Comparison of ENCODE assay signal across 19 cellular contexts in genomic region chr11:73878771-73879170, GRCh38. TPM values are rescaled to one million over a fixed set of nuclear protein-coding genes. Genes with fewer than 3 reads are reported as not detected.
DNase-seq lines count a peak whose midpoint lies in the region; FAIRE-seq lines count a peak whose summit lies in the region.
"Had no signal": no experiment of that assay in that cellular context is flagged by ENCODE, and none has a peak within 500 bp of the region (broad histone marks: within the 10 kb centered on the region; RNA-seq: fewer than 3 reads in every experiment).

No MANE protein-coding gene starts in this region.

- H2AK5ac ChIP-seq in mesendoderm (ENCODE audit: low read length) = no peak overlapping the region

- no peaks in the 10 kb centered on the region for H3K27me3 Mint-ChIP-seq in activated T-cell treated with anti-CD3 and anti-CD28 coated beads, Interleukin-2, amount 50 U/mL, for 24 hours
- H3K27me3 Mint-ChIP-seq in activated naive CD8-positive, alpha-beta T cell treated with anti-CD3 and anti-CD28 coated beads for 36 hours = no peaks in the 10 kb centered on the region

- DNase-seq in activated T-cell treated with anti-CD3 and anti-CD28 coated beads, Interleukin-2, amount 50 U/mL, for 24 hours = no peak
- DNase-seq in activated T-cell treated with anti-CD3 and anti-CD28 coated beads for 4 hours = no peak
- no peak for DNase-seq in activated naive CD8-positive, alpha-beta T cell treated with anti-CD3 and anti-CD28 coated beads for 36 hours
- no peak for DNase-seq in mesendoderm
- no peak for DNase-seq in iPS-NIHi11 (ENCODE audit: low spot score)
- DNase-seq in GM19239 (ENCODE audit: insufficient read length, low spot score) = no peak
- no peak for DNase-seq in stimulated activated CD4-positive, alpha-beta T cell treated with anti-CD3 and anti-CD28 coated beads, Interleukin-4, amount 100 ng/mL, for 4 hours
- DNase-seq: DMS153, GDM1, GM23248, HCEC 1CT, MV-4-11, NCI-H1694 treated with DMSO at 0.1 percent for 48 hours, NCI-H2107, NCI-H510A, NCI-H748 treated with DMSO at 0.1 percent for 48 hours, Right ventricle myocardium superior had no signal

- 0 out of 2 replicates have a peak overlapping the region, but pooled peaks have one; percentile 93 for H3K4me3 ChIP-seq in HUES64 (ENCODE audit: low read length)
- H3K4me3 ChIP-seq in mesendoderm (ENCODE audit: low read length) = no peak overlapping the region
- H3K4me3 ChIP-seq: GM23248, K562 had no signal

- no CpG with 5 or more reads among the region's 1 CpG for WGBS in HUES64
- WGBS in mesendoderm (ENCODE audit: extremely low coverage, insufficient coverage, low lambda C conversion rate) = no CpG with 5 or more reads among the region's 1 CpG

- H3K4me2 ChIP-seq in mesendoderm (ENCODE audit: low read length) = no peak overlapping the region

- H3K79me2 ChIP-seq in mesendoderm (ENCODE audit: control insufficient read depth, insufficient read depth, low read length) = peaks cover 21% of the 10 kb centered on the region

- H3K18ac ChIP-seq in mesendoderm (ENCODE audit: low read length) = no peak overlapping the region

- no peaks in the 10 kb centered on the region for H3K9me3 ChIP-seq in HUES64 (ENCODE audit: insufficient read depth, low read depth, low read length)

- peaks cover 58% of the 10 kb centered on the region for H3K36me3 Mint-ChIP-seq in activated T-cell treated with anti-CD3 and anti-CD28 coated beads, Interleukin-2, amount 50 U/mL, for 24 hours (ENCODE audit: low read depth)
- H3K36me3 Mint-ChIP-seq in activated naive CD8-positive, alpha-beta T cell treated with anti-CD3 and anti-CD28 coated beads for 36 hours = peaks cover 34% of the 10 kb centered on the region

- no peak overlapping the region for H2BK120ac ChIP-seq in mesendoderm (ENCODE audit: low read depth, low read length)

- no peak overlapping the region for H2BK5ac ChIP-seq in mesendoderm (ENCODE audit: low read length)

- H3K9me3 Mint-ChIP-seq in activated T-cell treated with anti-CD3 and anti-CD28 coated beads, Interleukin-2, amount 50 U/mL, for 24 hours = no peaks in the 10 kb centered on the region
- H3K9me3 Mint-ChIP-seq in activated naive CD8-positive, alpha-beta T cell treated with anti-CD3 and anti-CD28 coated beads for 36 hours = no peaks in the 10 kb centered on the region

- H3K4me3 Mint-ChIP-seq in activated T-cell treated with anti-CD3 and anti-CD28 coated beads, Interleukin-2, amount 50 U/mL, for 24 hours = no peak overlapping the region
- H3K4me3 Mint-ChIP-seq in activated naive CD8-positive, alpha-beta T cell treated with anti-CD3 and anti-CD28 coated beads for 36 hours = peak overlapping the region; percentile 7

- H3K4me1 ChIP-seq in HUES64 (ENCODE audit: insufficient read depth, low read length) (peaks cover 15% of the 10 kb centered on the region; the same call in 1 of the 2 replicates), mesendoderm (ENCODE audit: control insufficient read depth, low read depth, low read length) (peaks cover 3% of the 10 kb centered on the region)

- H3K36me3 ChIP-seq in HUES64 (ENCODE audit: insufficient read depth, low read length) (peaks cover 31% of the 10 kb centered on the region), mesendoderm (ENCODE audit: control insufficient read depth, insufficient read depth, low read length) (no peaks in the 10 kb centered on the region)

- H3K4me1 Mint-ChIP-seq in activated T-cell treated with anti-CD3 and anti-CD28 coated beads, Interleukin-2, amount 50 U/mL, for 24 hours (ENCODE audit: low read depth) = peaks cover 39% of the 10 kb centered on the region
- peaks cover 30% of the 10 kb centered on the region for H3K4me1 Mint-ChIP-seq in activated naive CD8-positive, alpha-beta T cell treated with anti-CD3 and anti-CD28 coated beads for 36 hours

- no peak overlapping the region for H4K8ac ChIP-seq in mesendoderm (ENCODE audit: low read depth, low read length)

- H3K27ac ChIP-seq in HUES64 (ENCODE audit: low read depth, low read length) = no peak overlapping the region
- H3K27ac ChIP-seq in mesendoderm (ENCODE audit: low read depth, low read length) = no peak overlapping the region
- H3K27ac ChIP-seq: GM23248 had no signal

- H3K23ac ChIP-seq in mesendoderm (ENCODE audit: low read length) = no peak overlapping the region

- H3K4ac ChIP-seq in mesendoderm (ENCODE audit: low read depth, low read length) = no peak overlapping the region

- no peak for FAIRE-seq in GM19239 (lab: Jason Lieb, UNC)
- FAIRE-seq: K562 had no signal

- no peak overlapping the region for H4K5ac ChIP-seq in mesendoderm (ENCODE audit: low read length)

- H3K9ac ChIP-seq in HUES64 (ENCODE audit: low read depth, low read length) = no peak overlapping the region
- peak overlapping the region; percentile 15 for H3K9ac ChIP-seq in mesendoderm (ENCODE audit: low read length)
- H3K9ac ChIP-seq: GM23248 had no signal

- H3K27ac Mint-ChIP-seq in activated T-cell treated with anti-CD3 and anti-CD28 coated beads, Interleukin-2, amount 50 U/mL, for 24 hours = peak overlapping the region; percentile 1
- no peak overlapping the region for H3K27ac Mint-ChIP-seq in activated naive CD8-positive, alpha-beta T cell treated with anti-CD3 and anti-CD28 coated beads for 36 hours

- peaks cover 15% of the 10 kb centered on the region for H3K79me1 ChIP-seq in mesendoderm (ENCODE audit: low read length)

- H3K27me3 ChIP-seq in HUES64 (ENCODE audit: insufficient read depth, low read length) (no peaks in the 10 kb centered on the region), mesendoderm (ENCODE audit: insufficient read depth, low read length, poor library complexity) (no peaks in the 10 kb centered on the region)

- H3K56ac ChIP-seq in mesendoderm (ENCODE audit: low read length) = no peak overlapping the region

- H2BK15ac ChIP-seq in mesendoderm (replicated peaks; ENCODE audit: low read depth) = no peak overlapping the region

RNA-seq across cellular contexts. Expression of gene PAAF1, which starts 2.0 kb away (rescaled TPM):
- polyA plus RNA-seq in HUES64 (2013, experiment 1 of 2) = 13.2 TPM
- polyA plus RNA-seq in HUES64 (2013, experiment 2 of 2) = 22.6 TPM
- total RNA-seq in activated naive CD8-positive, alpha-beta T cell treated with anti-CD3 and anti-CD28 coated beads for 36 hours = 10 to 100 TPM; 33.6 to 33.8 TPM
- polyA plus RNA-seq in mesendoderm (2013, experiment 1 of 2) = 19.3 TPM
- 20.0 TPM for polyA plus RNA-seq in mesendoderm (2013, experiment 2 of 2)

RNA-seq across cellular contexts. Expression of gene COA4, which starts 2.1 kb away (rescaled TPM):
- 102 TPM for polyA plus RNA-seq in HUES64 (2013, experiment 1 of 2)
- polyA plus RNA-seq in HUES64 (2013, experiment 2 of 2) = 93.8 TPM
- 100 to 1,000 TPM; 118 to 124 TPM for total RNA-seq in activated naive CD8-positive, alpha-beta T cell treated with anti-CD3 and anti-CD28 coated beads for 36 hours
- 257 TPM for polyA plus RNA-seq in mesendoderm (2013, experiment 1 of 2)
- polyA plus RNA-seq in mesendoderm (2013, experiment 2 of 2) = 257 TPM
